14 cellular contexts compared by ENCODE assay signal in the genomic region with DNA sequence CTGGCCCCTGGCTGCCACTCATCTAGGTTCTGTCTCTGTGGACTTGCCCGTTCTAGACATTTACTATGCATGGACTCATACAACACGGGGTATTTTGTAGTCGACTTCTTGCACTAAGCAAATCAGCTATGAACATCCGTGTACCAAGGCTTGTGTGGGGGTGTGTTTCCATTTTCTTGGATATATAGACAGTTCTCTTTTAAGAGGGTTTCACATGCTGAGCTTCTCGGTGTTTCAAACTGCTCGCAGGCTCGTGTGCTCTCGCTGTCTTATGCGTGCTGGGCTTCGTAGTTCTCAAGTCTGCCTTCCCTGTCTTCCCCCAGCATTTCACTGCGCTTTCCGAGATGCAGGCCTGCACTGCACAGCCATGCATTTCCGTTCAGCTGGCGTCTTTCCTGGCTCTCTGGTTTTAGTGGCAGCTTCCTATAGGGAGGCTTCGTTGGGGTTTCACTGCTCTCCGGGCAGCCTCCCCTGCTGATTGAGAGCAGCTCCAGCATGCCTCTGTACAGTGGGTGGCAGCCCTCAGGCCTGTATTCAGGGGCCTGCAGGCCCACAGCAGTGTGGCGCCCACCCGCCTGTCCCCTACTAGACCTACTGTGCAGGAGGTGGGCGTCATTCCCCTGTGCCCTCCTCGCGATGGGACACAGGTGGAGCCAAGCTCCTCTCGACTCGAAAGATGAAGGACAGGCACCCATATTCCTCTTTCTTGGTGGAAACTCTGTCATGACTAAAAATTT. TPM values are rescaled to one million over a fixed set of nuclear protein-coding genes. Genes with fewer than 3 reads are reported as not detected.
DNase-seq lines count a peak whose midpoint lies in the region; TF ChIP-seq lines count a peak whose summit lies in the region.
"Had no signal": no experiment of that assay in that cellular context is flagged by ENCODE, and none has a peak within 500 bp of the region (broad histone marks: within the 10 kb centered on the region; RNA-seq: fewer than 3 reads in every experiment).

No MANE protein-coding gene starts in this region.

- no peaks in the 10 kb centered on the region for H4K20me1 ChIP-seq in OCI-LY3 (ENCODE audit: insufficient read depth, low read length)

- TF ChIP-seq CTCF in OCI-LY3 (IDR thresholded peaks at IDR 0.05; ENCODE audit: low read depth, low read length) (no peak), spleen (IDR thresholded peaks at IDR 0.05 in 8 of 11, conservative IDR thresholded peaks at IDR 0.05 in 3 of 11) (no peak), GM20000 (IDR thresholded peaks at IDR 0.05; ENCODE audit: extremely low read depth, missing control alignments) (no peak)

- intact Hi-C loops in spleen (cut with DNase I; ENCODE audit: low total_unique reads), result no loop called here

- peak; percentile 51 for DNase-seq in activated effector memory CD4-positive, alpha-beta T cell treated with anti-CD3 and anti-CD28 coated beads, Interleukin-2, amount 50 U/mL, for 16 hours
- no peak for DNase-seq in activated effector memory CD4-positive, alpha-beta T cell treated with Interleukin-2 at 50 U/mL for 16 hours
- DNase-seq in mesenteric fat pad (ENCODE audit: low spot score) (peak; percentile 83), spleen (no peak), NCI-H510A treated with DMSO at 0.1 percent for 48 hours (lab: John Stamatoyannopoulos, UW) (no peak), GM20000 (ENCODE audit: low spot score) (no peak), SIG-M5 treated with dmso at 0.1 percent for 504 hours (lab: John Stamatoyannopoulos, UW; ENCODE audit: unreplicated experiment) (no peak)
- DNase-seq: Caco-2; CD8-positive, alpha-beta memory T cell; DND-41; GDM1; HCEC 1CT had no signal

- TF ChIP-seq POLR2A in spleen (IDR thresholded peaks at IDR 0.05), result no peak

- H3K4me3 ChIP-seq in OCI-LY3 (ENCODE audit: low read length) (peak overlapping the region; percentile 9; the same call in 1 of the 2 replicates), spleen (no peak overlapping the region)

- H3K9me3 ChIP-seq in OCI-LY3 (ENCODE audit: insufficient read depth, low read length) (no peaks in the 10 kb centered on the region), spleen (no peaks in the 10 kb centered on the region)
- H3K9me3 ChIP-seq: Caco-2 had no signal

- peaks cover 44% of the 10 kb centered on the region for H3K36me3 ChIP-seq in OCI-LY3 (replicated peaks; ENCODE audit: low read depth, low read length)
- H3K36me3 ChIP-seq in spleen, result peaks cover 0 to 100% (median 86%) of the 10 kb centered on the region in 6 donors

- H3K27me3 ChIP-seq in OCI-LY3 (ENCODE audit: low read depth, low read length) (no peaks in the 10 kb centered on the region), spleen (replicated peaks in 1 of 7) (no peaks in the 10 kb centered on the region)

- WGBS in spleen, 5 donors, result 80 to 85% (median 83%) methylated on average over 22 to 23 of the region's 23 CpGs

- H3K27ac ChIP-seq in OCI-LY3 (ENCODE audit: low read length), result peak overlapping the region; percentile 98
- H3K27ac ChIP-seq in spleen, result peak overlapping the region in 6 of 8 donors; percentile 41 to 78 (median 60)
- H3K27ac ChIP-seq: 22Rv1 had no signal

- peak overlapping the region; percentile 92 for H3K9ac ChIP-seq in OCI-LY3 (ENCODE audit: low read length)

- no peak overlapping the region for H2AFZ ChIP-seq in OCI-LY3 (ENCODE audit: low read depth, low read length)

- H3K79me2 ChIP-seq in OCI-LY3 (ENCODE audit: low read length), result no peaks in the 10 kb centered on the region

- H3K4me2 ChIP-seq in OCI-LY3 (ENCODE audit: low read length), result peak overlapping the region; percentile 71

- H3K4me1 ChIP-seq in OCI-LY3 (ENCODE audit: low read length) (peaks cover 85% of the 10 kb centered on the region), spleen (no peaks in the 10 kb centered on the region)
- H3K4me1 ChIP-seq: Caco-2 had no signal

RNA-seq across cellular contexts. Expression of gene ZBTB49, which starts 27.6 kb away (rescaled TPM):
- total RNA-seq in mesenteric fat pad (3.8 TPM), spleen (10 to 100 TPM in 6 of 7 donors, 1 to 10 TPM in 1; 5.6 to 25.4 (median 12.0) TPM)
- polyA plus RNA-seq in spleen, result 1 to 10 TPM; 2.7 to 5.1 (median 4.8) TPM

RNA-seq across cellular contexts. Expression of gene LYAR, which starts 27.7 kb away (rescaled TPM):
- 18.2 TPM for total RNA-seq in mesenteric fat pad
- total RNA-seq in spleen, result 10 to 100 TPM; 16.7 to 29.3 (median 23.3) TPM
- polyA plus RNA-seq in spleen, result 10 to 100 TPM; 13.5 to 24.6 (median 19.3) TPM

Comparison
In these comparisons a context has a peak if more than half of its experiments do, and no peak if none do; other contexts are left out.
1. DNase-seq: peak in activated effector memory CD4-positive, alpha-beta T cell treated with anti-CD3 and anti-CD28 coated beads, Interleukin-2, amount 50 U/mL, for 16 hours (single experiment) and mesenteric fat pad (single experiment); none in activated effector memory CD4-positive, alpha-beta T cell treated with Interleukin-2 at 50 U/mL for 16 hours (single experiment), spleen (single experiment), NCI-H510A treated with DMSO at 0.1 percent for 48 hours (single experiment), GM20000 (single experiment) and SIG-M5 treated with dmso at 0.1 percent for 504 hours (single experiment).